Comparison of ENCODE assay signal across 8 cellular contexts in the genomic region with DNA sequence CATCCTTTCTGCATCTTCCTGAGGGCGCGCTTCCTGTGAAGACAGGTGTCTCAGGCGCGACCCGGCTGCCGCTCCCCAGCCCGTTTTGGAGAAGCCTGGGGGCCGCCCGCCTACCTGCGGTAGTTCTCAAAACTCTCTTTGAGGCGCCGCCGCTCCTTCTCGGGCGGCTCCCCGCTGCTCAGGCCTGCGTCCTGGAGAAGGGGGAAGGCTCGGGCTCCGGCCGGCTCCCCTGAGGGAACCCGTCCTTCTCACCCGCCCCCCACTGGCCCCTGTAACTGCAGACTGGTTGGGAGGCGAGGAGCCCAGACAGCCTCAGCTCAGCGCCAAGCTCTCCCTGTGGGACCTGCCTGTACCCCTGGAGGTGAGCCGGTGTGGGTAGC. TPM values are rescaled to one million over a fixed set of nuclear protein-coding genes. Genes with fewer than 3 reads are reported as not detected.
DNase-seq lines count a peak whose midpoint lies in the region; ATAC-seq and TF ChIP-seq lines count a peak whose summit lies in the region.

No MANE protein-coding gene starts in this region.

- H3K9me3 ChIP-seq in OCI-LY7 (ENCODE audit: low read length) (no peaks in the 10 kb centered on the region), skeletal muscle satellite cell (replicated peaks; ENCODE audit: low read length) (no peaks in the 10 kb centered on the region)

- DNase-seq in activated CD4-positive, alpha-beta memory T cell treated with anti-CD3 and anti-CD28 coated beads for 36 hours = no peak
- DNase-seq in activated CD4-positive, alpha-beta memory T cell treated with anti-CD3 and anti-CD28 coated beads, Interleukin-2, amount 10 ng/mL, durations not matched to agents 7 days and 5 days = no peak
- no peak for DNase-seq in OCI-LY7 (ENCODE audit: low spot score)
- no peak for DNase-seq in central memory CD8-positive, alpha-beta T cell (ENCODE audit: low spot score in 2 of 2)
- no peak for DNase-seq in cerebellar nuclear complex (lab: John Stamatoyannopoulos, UW)
- DNase-seq in NOMO-1 (lab: John Stamatoyannopoulos, UW; ENCODE audit: unreplicated experiment in 2 of 2) = no peak

- ATAC-seq in central memory CD8-positive, alpha-beta T cell (replicated peaks; ENCODE audit: extremely low read depth, poor library complexity, severe bottlenecking) = no peak
- ATAC-seq in HG03442 (IDR thresholded peaks at IDR 0.05; ENCODE audit: unreplicated experiment) = no peak

- no peak overlapping the region for H3K9ac ChIP-seq in skeletal muscle satellite cell (ENCODE audit: low read depth, low read length)

- POLR2A ChIA-PET in activated CD4-positive, alpha-beta memory T cell treated with anti-CD3 and anti-CD28 coated beads for 36 hours (lab: Charles Lee) = interaction anchor here (1.1 to 1.6 kb wide), 7 partner anchors 10 to 169 kb away, joined by 3 to 5 read pairs (median 4); partner anchors contain the start of gene GPSM1
- POLR2A ChIA-PET in activated CD4-positive, alpha-beta memory T cell treated with anti-CD3 and anti-CD28 coated beads, Interleukin-2, amount 10 ng/mL, durations not matched to agents 7 days and 5 days (lab: Charles Lee) = interaction anchor here (0.9 to 2.5 kb wide), 18 partner anchors 10 to 457 kb away, joined by 3 to 23 read pairs (median 6); partner anchors contain the start of genes CAMSAP1, ENTR1, PMPCA and SNAPC4
- POLR2A ChIA-PET in OCI-LY7 (lab: Charles Lee) = no interaction called here

- no peaks in the 10 kb centered on the region for H3K79me2 ChIP-seq in OCI-LY7 (ENCODE audit: insufficient read depth, low read depth, low read length)

- H4K20me1 ChIP-seq in OCI-LY7 (ENCODE audit: insufficient read depth, low read length) = no peaks in the 10 kb centered on the region

- TSS peak; percentile 71 for BruUV-seq in OCI-LY7 (replicated peaks; lab: Mats Ljungman, UMichigan)

- H3K36me3 ChIP-seq in OCI-LY7 (ENCODE audit: insufficient read depth, low read length) (no peaks in the 10 kb centered on the region), skeletal muscle satellite cell (ENCODE audit: insufficient read depth, low read length) (no peaks in the 10 kb centered on the region)

- peak overlapping the region; percentile 32 for H3K4me3 Mint-ChIP-seq in activated CD4-positive, alpha-beta memory T cell treated with anti-CD3 and anti-CD28 coated beads for 36 hours
- H3K4me3 Mint-ChIP-seq in activated CD4-positive, alpha-beta memory T cell treated with anti-CD3 and anti-CD28 coated beads, Interleukin-2, amount 10 ng/mL, durations not matched to agents 7 days and 5 days = no peak overlapping the region
- peak overlapping the region; percentile 61 for H3K4me3 Mint-ChIP-seq in central memory CD8-positive, alpha-beta T cell

- H3K4me2 ChIP-seq in OCI-LY7 (ENCODE audit: low read length) (no peak overlapping the region), skeletal muscle satellite cell (ENCODE audit: low read length) (peak overlapping the region; percentile 90)

- no peaks in the 10 kb centered on the region for H3K9me3 Mint-ChIP-seq in activated CD4-positive, alpha-beta memory T cell treated with anti-CD3 and anti-CD28 coated beads for 36 hours
- no peaks in the 10 kb centered on the region for H3K9me3 Mint-ChIP-seq in activated CD4-positive, alpha-beta memory T cell treated with anti-CD3 and anti-CD28 coated beads, Interleukin-2, amount 10 ng/mL, durations not matched to agents 7 days and 5 days
- no peaks in the 10 kb centered on the region for H3K9me3 Mint-ChIP-seq in central memory CD8-positive, alpha-beta T cell

- H3K27ac ChIP-seq in OCI-LY7 (ENCODE audit: low read depth, low read length, poor library complexity, severe bottlenecking) = no peak overlapping the region

- no peaks in the 10 kb centered on the region for H3K27me3 Mint-ChIP-seq in activated CD4-positive, alpha-beta memory T cell treated with anti-CD3 and anti-CD28 coated beads for 36 hours
- no peaks in the 10 kb centered on the region for H3K27me3 Mint-ChIP-seq in activated CD4-positive, alpha-beta memory T cell treated with anti-CD3 and anti-CD28 coated beads, Interleukin-2, amount 10 ng/mL, durations not matched to agents 7 days and 5 days
- no peaks in the 10 kb centered on the region for H3K27me3 Mint-ChIP-seq in central memory CD8-positive, alpha-beta T cell

- no peaks in the 10 kb centered on the region for H3K36me3 Mint-ChIP-seq in activated CD4-positive, alpha-beta memory T cell treated with anti-CD3 and anti-CD28 coated beads for 36 hours
- H3K36me3 Mint-ChIP-seq in activated CD4-positive, alpha-beta memory T cell treated with anti-CD3 and anti-CD28 coated beads, Interleukin-2, amount 10 ng/mL, durations not matched to agents 7 days and 5 days (ENCODE audit: low read depth) = no peaks in the 10 kb centered on the region
- H3K36me3 Mint-ChIP-seq in central memory CD8-positive, alpha-beta T cell (ENCODE audit: insufficient read depth) = peaks cover 8% of the 10 kb centered on the region

- H3K4me1 Mint-ChIP-seq in activated CD4-positive, alpha-beta memory T cell treated with anti-CD3 and anti-CD28 coated beads for 36 hours (ENCODE audit: low read depth) = peaks cover 9% of the 10 kb centered on the region
- H3K4me1 Mint-ChIP-seq in activated CD4-positive, alpha-beta memory T cell treated with anti-CD3 and anti-CD28 coated beads, Interleukin-2, amount 10 ng/mL, durations not matched to agents 7 days and 5 days = peaks cover 6% of the 10 kb centered on the region
- peaks cover 5% of the 10 kb centered on the region for H3K4me1 Mint-ChIP-seq in central memory CD8-positive, alpha-beta T cell

- TF ChIP-seq CTCF in OCI-LY7 (conservative IDR thresholded peaks at IDR 0.05; ENCODE audit: low read length) = no peak

- no peaks in the 10 kb centered on the region for H3K9me2 ChIP-seq in OCI-LY7 (ENCODE audit: insufficient read depth, low read length)

- CTCF ChIA-PET in activated CD4-positive, alpha-beta memory T cell treated with anti-CD3 and anti-CD28 coated beads for 36 hours (lab: Charles Lee) = interaction anchor here (1.0 to 2.4 kb wide), 11 partner anchors 18 to 121 kb away, joined by 3 to 13 read pairs (median 4); partner anchors contain the start of gene SNAPC4
- CTCF ChIA-PET in activated CD4-positive, alpha-beta memory T cell treated with anti-CD3 and anti-CD28 coated beads, Interleukin-2, amount 10 ng/mL, durations not matched to agents 7 days and 5 days (lab: Charles Lee) = interaction anchor here (1.0 to 2.9 kb wide), 5 partner anchors 8 to 149 kb away, joined by 3 to 31 read pairs (median 8); partner anchors contain the start of genes ENTR1 and PMPCA
- CTCF ChIA-PET in OCI-LY7 (lab: Charles Lee; ENCODE audit: unreplicated experiment) = no interaction called here

- no peak overlapping the region for H3K4me3 ChIP-seq in OCI-LY7 (ENCODE audit: low read depth, low read length, poor library complexity, severe bottlenecking)
- peak overlapping the region; percentile 97 for H3K4me3 ChIP-seq in skeletal muscle satellite cell (ENCODE audit: low read length)

- no peak overlapping the region for H2AFZ ChIP-seq in OCI-LY7 (ENCODE audit: low read length)

- intact Hi-C loops in activated CD4-positive, alpha-beta memory T cell treated with anti-CD3 and anti-CD28 coated beads for 36 hours (cut with micrococcal nuclease) = no loop called here
- intact Hi-C loops in OCI-LY7 (cut with micrococcal nuclease; ENCODE audit: unreplicated experiment) = no loop called here

- peaks cover 12% of the 10 kb centered on the region for H3K4me1 ChIP-seq in OCI-LY7 (ENCODE audit: insufficient read depth, low read length, poor library complexity, severe bottlenecking)
- peaks cover 14% of the 10 kb centered on the region for H3K4me1 ChIP-seq in skeletal muscle satellite cell (ENCODE audit: control insufficient read depth, insufficient read depth, low read length)

- no peaks in the 10 kb centered on the region for H3K27me3 ChIP-seq in skeletal muscle satellite cell (ENCODE audit: control insufficient read depth, insufficient read depth, low read length)

- no peak overlapping the region for H3K27ac Mint-ChIP-seq in activated CD4-positive, alpha-beta memory T cell treated with anti-CD3 and anti-CD28 coated beads for 36 hours
- no peak overlapping the region for H3K27ac Mint-ChIP-seq in activated CD4-positive, alpha-beta memory T cell treated with anti-CD3 and anti-CD28 coated beads, Interleukin-2, amount 10 ng/mL, durations not matched to agents 7 days and 5 days
- no peak overlapping the region for H3K27ac Mint-ChIP-seq in central memory CD8-positive, alpha-beta T cell (ENCODE audit: low read depth)

RNA-seq across cellular contexts. Expression of gene DNLZ, which starts 0.8 kb away (rescaled TPM):
- total RNA-seq in activated CD4-positive, alpha-beta memory T cell treated with anti-CD3 and anti-CD28 coated beads for 36 hours = 10 to 100 TPM; 14.5 to 15.2 TPM
- 10 to 100 TPM; 11.5 TPM for total RNA-seq in activated CD4-positive, alpha-beta memory T cell treated with anti-CD3 and anti-CD28 coated beads, Interleukin-2, amount 10 ng/mL, durations not matched to agents 7 days and 5 days
- 21.2 and 21.8 TPM in 2 replicates for total RNA-seq in OCI-LY7 (2014; rRNA removed; shearing (Covaris generic))
- 13.1 and 16.8 TPM in 2 replicates for total RNA-seq in OCI-LY7 (2022)
- 7.6 and 10.3 TPM in 2 replicates for total RNA-seq in skeletal muscle satellite cell (2012; rRNA removed)

RNA-seq across cellular contexts. Expression of gene CARD9, which starts 9.1 kb away (rescaled TPM):
- total RNA-seq in activated CD4-positive, alpha-beta memory T cell treated with anti-CD3 and anti-CD28 coated beads for 36 hours = 1 to 10 TPM; 1.4 to 2.4 TPM
- total RNA-seq in activated CD4-positive, alpha-beta memory T cell treated with anti-CD3 and anti-CD28 coated beads, Interleukin-2, amount 10 ng/mL, durations not matched to agents 7 days and 5 days = 1 to 10 TPM in 1 of 2 experiments, under 1 TPM in 1; 0.55 to 1.3 TPM
- total RNA-seq in OCI-LY7 (2014; rRNA removed; shearing (Covaris generic)) = 0.92 and 1.8 TPM in 2 replicates
- total RNA-seq in OCI-LY7 (2022) = 1.7 and 2.1 TPM in 2 replicates
- total RNA-seq in skeletal muscle satellite cell (2012; rRNA removed) = 1.3 TPM in 2 replicates

RNA-seq across cellular contexts. Expression of gene SNAPC4, which starts 35.6 kb away (rescaled TPM):
- 10 to 100 TPM; 13.9 to 14.3 TPM for total RNA-seq in activated CD4-positive, alpha-beta memory T cell treated with anti-CD3 and anti-CD28 coated beads for 36 hours
- 1 to 10 TPM; 8.8 TPM for total RNA-seq in activated CD4-positive, alpha-beta memory T cell treated with anti-CD3 and anti-CD28 coated beads, Interleukin-2, amount 10 ng/mL, durations not matched to agents 7 days and 5 days
- 10.2 and 13.4 TPM in 2 replicates for total RNA-seq in OCI-LY7 (2014; rRNA removed; shearing (Covaris generic))
- total RNA-seq in OCI-LY7 (2022) = 15.4 and 16.8 TPM in 2 replicates
- total RNA-seq in skeletal muscle satellite cell (2012; rRNA removed) = 16.4 and 19.0 TPM in 2 replicates

RNA-seq across cellular contexts. Expression of gene GPSM1, which starts 37.0 kb away (rescaled TPM):
- total RNA-seq in activated CD4-positive, alpha-beta memory T cell treated with anti-CD3 and anti-CD28 coated beads for 36 hours = 10 to 100 TPM; 10.6 to 11.3 TPM
- total RNA-seq in activated CD4-positive, alpha-beta memory T cell treated with anti-CD3 and anti-CD28 coated beads, Interleukin-2, amount 10 ng/mL, durations not matched to agents 7 days and 5 days = 1 to 10 TPM; 6.0 to 6.5 TPM
- not detected in 2 replicates for total RNA-seq in OCI-LY7 (2014; rRNA removed; shearing (Covaris generic))
- not detected in 2 replicates for total RNA-seq in OCI-LY7 (2022)
- 40.8 and 43.7 TPM in 2 replicates for total RNA-seq in skeletal muscle satellite cell (2012; rRNA removed)

RNA-seq across cellular contexts. Expression of gene ENTR1, which starts 46.1 kb away (rescaled TPM):
- 10 to 100 TPM; 66.9 to 74.9 TPM for total RNA-seq in activated CD4-positive, alpha-beta memory T cell treated with anti-CD3 and anti-CD28 coated beads for 36 hours
- total RNA-seq in activated CD4-positive, alpha-beta memory T cell treated with anti-CD3 and anti-CD28 coated beads, Interleukin-2, amount 10 ng/mL, durations not matched to agents 7 days and 5 days = 10 to 100 TPM; 49.2 to 54.9 TPM
- total RNA-seq in OCI-LY7 (2014; rRNA removed; shearing (Covaris generic)) = 87.2 and 103 TPM in 2 replicates
- total RNA-seq in OCI-LY7 (2022) = 102 and 109 TPM in 2 replicates
- 49.4 and 53.1 TPM in 2 replicates for total RNA-seq in skeletal muscle satellite cell (2012; rRNA removed)
